In the genomic region with DNA sequence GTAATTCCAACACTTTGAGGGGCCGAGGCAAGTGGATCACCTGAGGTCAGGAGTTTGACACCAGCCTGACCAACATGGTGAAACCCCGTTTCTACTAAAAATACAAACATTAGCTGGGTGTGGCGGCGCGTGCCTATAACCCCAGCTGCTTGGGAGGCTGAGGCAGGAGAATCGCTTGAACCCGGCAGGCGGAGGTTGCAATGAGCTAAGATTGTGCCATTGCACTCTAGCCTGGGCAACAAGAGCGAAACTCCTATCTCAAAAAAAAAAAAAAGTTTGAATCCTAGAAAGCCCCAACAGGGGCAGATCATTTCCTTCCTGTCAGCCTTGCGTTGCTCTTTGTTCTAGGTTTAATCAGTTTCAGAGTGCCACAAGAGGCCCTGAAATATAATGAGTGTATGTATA, we compare ENCODE assay signal across 8 cellular contexts. TPM values are rescaled to one million over a fixed set of nuclear protein-coding genes. Genes with fewer than 3 reads are reported as not detected.
DNase-seq lines count a peak whose midpoint lies in the region; ATAC-seq and TF ChIP-seq lines count a peak whose summit lies in the region.
"Not testable (repeated sequence)": the region's sequence is repeated elsewhere in the genome, so short reads cannot be mapped to it uniquely, and the experiment has no call there.

No MANE protein-coding gene starts in this region.

- H3K9me3 ChIP-seq in A673 (ENCODE audit: low read depth, low read length, poor library complexity, severe bottlenecking); PC-9 (ENCODE audit: insufficient read depth, low read depth); trophoblast cell (ENCODE audit: insufficient read depth, low read depth, low read length): not testable (repeated sequence)

- peak overlapping the region; percentile 7 to 83 (median 39) for H3K27ac Mint-ChIP-seq in IgD-negative memory B cell
- peak overlapping the region; percentile 63 for H3K27ac Mint-ChIP-seq in activated naive CD4-positive, alpha-beta T cell treated with anti-CD3 and anti-CD28 coated beads for 36 hours
- H3K27ac Mint-ChIP-seq in effector memory CD8-positive, alpha-beta T cell: peak overlapping the region; percentile 73 to 81

- H4K20me1 ChIP-seq in PC-9 (ENCODE audit: insufficient read depth): peaks cover 32% of the 10 kb centered on the region

- not testable (repeated sequence) for BruUV-seq in A673 (replicated peaks; lab: Mats Ljungman, UMichigan); PC-9 (replicated peaks; lab: Mats Ljungman, UMichigan)

- POLR2A ChIA-PET in A673 (lab: Charles Lee; ENCODE audit: low non-redundant PET); PC-9 (lab: Charles Lee; ENCODE audit: unreplicated experiment): not testable (repeated sequence)

- H2BK12ac ChIP-seq in trophoblast cell (ENCODE audit: low read length): not testable (repeated sequence)

- H2BK120ac ChIP-seq in trophoblast cell (ENCODE audit: insufficient read depth, low read length, poor library complexity): not testable (repeated sequence)

- H2AK5ac ChIP-seq in trophoblast cell (ENCODE audit: low read length): not testable (repeated sequence)

- H3K14ac ChIP-seq in trophoblast cell (ENCODE audit: low read length): not testable (repeated sequence)

- peaks cover 39% of the 10 kb centered on the region for H3K4me1 ChIP-seq in A673 (ENCODE audit: insufficient read depth, low read length, poor library complexity, severe bottlenecking)
- H3K4me1 ChIP-seq in PC-9 (replicated peaks; ENCODE audit: insufficient read depth): peaks cover 28% of the 10 kb centered on the region
- H3K4me1 ChIP-seq in trophoblast cell (ENCODE audit: control insufficient read depth in 1 of 2, insufficient read depth in 2 of 2, low read length in 2 of 2): not testable (repeated sequence)

- H3K27me3 ChIP-seq in A673 (replicated peaks; ENCODE audit: insufficient read depth, low read depth, low read length, poor library complexity); PC-9 (ENCODE audit: insufficient read depth, low read depth); trophoblast cell (ENCODE audit: insufficient read depth, low read length): not testable (repeated sequence)

- not testable (repeated sequence) for H2AFZ ChIP-seq in PC-9; trophoblast cell (ENCODE audit: insufficient read depth, low read length, poor library complexity)

- ATAC-seq in effector memory CD8-positive, alpha-beta T cell (replicated peaks): peak; percentile 95

- H4K91ac ChIP-seq in trophoblast cell (ENCODE audit: low read depth, low read length): not testable (repeated sequence)

- H3K4me2 ChIP-seq in PC-9; trophoblast cell (ENCODE audit: low read length): not testable (repeated sequence)

- peaks cover 76% of the 10 kb centered on the region for H3F3A ChIP-seq in PC-9 (ENCODE audit: insufficient read depth, low read depth)

- intact Hi-C loops in A673 (cut with micrococcal nuclease; ENCODE audit: unreplicated experiment): not testable (repeated sequence)
- intact Hi-C loops in PC-9 (cut with micrococcal nuclease; ENCODE audit: unreplicated experiment): loop anchor here (10.0 kb wide), 1 partner anchor 210 kb away; no protein-coding TSS in a partner anchor
- intact Hi-C loops in activated naive CD4-positive, alpha-beta T cell treated with anti-CD3 and anti-CD28 coated beads for 36 hours (cut with micrococcal nuclease): loop anchor here (1.0 kb wide), 1 partner anchor 42 kb away; the partner anchor contains the start of gene ITCH

- TF ChIP-seq CTCF in A673 (conservative IDR thresholded peaks at IDR 0.05; ENCODE audit: low read depth, low read length); GM12865 (IDR thresholded peaks at IDR 0.05; ENCODE audit: insufficient read depth, low read depth, low read length, missing control alignments); PC-9 (conservative IDR thresholded peaks at IDR 0.05): not testable (repeated sequence)

- peak overlapping the region; percentile 36 for H3K4ac ChIP-seq in trophoblast cell (ENCODE audit: low read depth, low read length)

- H3K36me3 Mint-ChIP-seq in IgD-negative memory B cell: not testable (repeated sequence)
- peaks cover 17% of the 10 kb centered on the region for H3K36me3 Mint-ChIP-seq in activated naive CD4-positive, alpha-beta T cell treated with anti-CD3 and anti-CD28 coated beads for 36 hours (ENCODE audit: low read depth)
- peaks cover 60% of the 10 kb centered on the region for H3K36me3 Mint-ChIP-seq in effector memory CD8-positive, alpha-beta T cell (ENCODE audit: insufficient read depth)

- H3K9ac ChIP-seq in trophoblast cell (ENCODE audit: low read length): not testable (repeated sequence)

- peak overlapping the region; percentile 36 for H3K27ac ChIP-seq in A673 (ENCODE audit: low read depth, low read length, poor library complexity, severe bottlenecking)
- 0 out of 2 replicates have a peak overlapping the region, but pooled peaks have one; percentile 4 for H3K27ac ChIP-seq in PC-9
- not testable (repeated sequence) for H3K27ac ChIP-seq in trophoblast cell (ENCODE audit: low read depth, low read length)

- H3K4me1 Mint-ChIP-seq in IgD-negative memory B cell: peaks cover 40 to 43% (median 41%) of the 10 kb centered on the region in 3 donors
- H3K4me1 Mint-ChIP-seq in activated naive CD4-positive, alpha-beta T cell treated with anti-CD3 and anti-CD28 coated beads for 36 hours (ENCODE audit: low read depth): peaks cover 51% of the 10 kb centered on the region
- H3K4me1 Mint-ChIP-seq in effector memory CD8-positive, alpha-beta T cell (ENCODE audit: low read depth in 2 of 2): peaks cover 35 to 68% of the 10 kb centered on the region in 2 donors

- peaks cover 98% of the 10 kb centered on the region for H3K79me2 ChIP-seq in PC-9 (ENCODE audit: low read depth)
- H3K79me2 ChIP-seq in trophoblast cell (ENCODE audit: control insufficient read depth, insufficient read depth, low read length, poor library complexity): not testable (repeated sequence)

- H3K36me3 ChIP-seq in A673 (ENCODE audit: insufficient read depth, low read length, poor library complexity, severe bottlenecking) (peaks cover 20% of the 10 kb centered on the region), PC-9 (ENCODE audit: low read depth) (peaks cover 27% of the 10 kb centered on the region), trophoblast cell (ENCODE audit: control insufficient read depth in 1 of 2, insufficient read depth in 2 of 2, low read length in 2 of 2) (peaks cover 9 to 13% of the 10 kb centered on the region in 2 experiments)

- H3K4me3 ChIP-seq in A673 (ENCODE audit: low read depth, low read length, poor library complexity, severe bottlenecking); GM12865 (ENCODE audit: low read depth, low read length); PC-9; trophoblast cell (ENCODE audit: low read depth, low read length): not testable (repeated sequence)

- DNase-seq in A673 (ENCODE audit: low spot score): peak; percentile 52
- DNase-seq in GM12865 (ENCODE audit: low read depth): peak; percentile 73
- DNase-seq in PC-9, trophoblast cell: not testable (repeated sequence)
- peak; percentile 16 for DNase-seq in activated CD4-positive, alpha-beta T cell treated with anti-CD3 and anti-CD28 coated beads for 48 hours
- DNase-seq in activated naive CD4-positive, alpha-beta T cell treated with anti-CD3 and anti-CD28 coated beads for 36 hours: peak; percentile 51
- DNase-seq in effector memory CD8-positive, alpha-beta T cell: peak; percentile 6 to 26 (median 18)

- peak overlapping the region; percentile 17 to 87 (median 53) for H3K4me3 Mint-ChIP-seq in IgD-negative memory B cell
- not testable (repeated sequence) for H3K4me3 Mint-ChIP-seq in activated naive CD4-positive, alpha-beta T cell treated with anti-CD3 and anti-CD28 coated beads for 36 hours
- peak overlapping the region; percentile 61 to 64 for H3K4me3 Mint-ChIP-seq in effector memory CD8-positive, alpha-beta T cell

- not testable (repeated sequence) for H2BK5ac ChIP-seq in trophoblast cell (ENCODE audit: low read depth, low read length, poor library complexity)

- H3K9me3 Mint-ChIP-seq in IgD-negative memory B cell; activated naive CD4-positive, alpha-beta T cell treated with anti-CD3 and anti-CD28 coated beads for 36 hours; effector memory CD8-positive, alpha-beta T cell: not testable (repeated sequence)

- H3K23ac ChIP-seq in trophoblast cell (ENCODE audit: low read length): not testable (repeated sequence)

- no CpG with 5 or more reads among the region's 10 CpGs for WGBS in trophoblast cell (ENCODE audit: extremely low coverage, insufficient coverage, insufficient read length)

- H4K12ac ChIP-seq in trophoblast cell (ENCODE audit: low read depth, low read length): not testable (repeated sequence)

- H3K79me1 ChIP-seq in trophoblast cell (ENCODE audit: low read length): not testable (repeated sequence)

- CTCF ChIA-PET in A673 (lab: Charles Lee): not testable (repeated sequence)
- CTCF ChIA-PET in PC-9 (lab: Charles Lee): interaction anchor here (0.9 kb wide), 1 partner anchor 93 kb away, joined by 4 read pairs; no protein-coding TSS in a partner anchor
- CTCF ChIA-PET in activated naive CD4-positive, alpha-beta T cell treated with anti-CD3 and anti-CD28 coated beads for 36 hours (lab: Charles Lee): interaction anchor here (0.6 to 0.8 kb wide), 2 partner anchors 19 to 45 kb away, joined by 3 to 5 read pairs; no protein-coding TSS in a partner anchor

- H3K9me2 ChIP-seq in PC-9 (ENCODE audit: insufficient read depth): not testable (repeated sequence)

- not testable (repeated sequence) for H3K18ac ChIP-seq in trophoblast cell (ENCODE audit: low read length)

- not testable (repeated sequence) for H3K27me3 Mint-ChIP-seq in IgD-negative memory B cell; activated naive CD4-positive, alpha-beta T cell treated with anti-CD3 and anti-CD28 coated beads for 36 hours (ENCODE audit: low read depth); effector memory CD8-positive, alpha-beta T cell

- H4K8ac ChIP-seq in trophoblast cell (ENCODE audit: low read depth, low read length): not testable (repeated sequence)

RNA-seq across cellular contexts. Expression of gene ITCH, which starts 42.2 kb away (rescaled TPM):
- total RNA-seq in A673 (2021) (56.2 and 57.7 TPM in 2 replicates), PC-9 (2021) (91.6 and 144 TPM in 2 replicates)
- polyA plus RNA-seq in IgD-negative memory B cell: 33.7 TPM
- 10 to 100 TPM; 35.3 to 40.0 TPM for total RNA-seq in activated naive CD4-positive, alpha-beta T cell treated with anti-CD3 and anti-CD28 coated beads for 36 hours
- 49.2 and 50.3 TPM in 2 replicates for polyA plus RNA-seq in trophoblast cell (2013)
